Comparison of ENCODE assay signal across 17 cellular contexts in genomic region chr11:65925397-65925796, GRCh38. TPM values are rescaled to one million over a fixed set of nuclear protein-coding genes. Genes with fewer than 3 reads are reported as not detected.
DNase-seq lines count a peak whose midpoint lies in the region; ATAC-seq and TF ChIP-seq lines count a peak whose summit lies in the region.
"Had no signal": no experiment of that assay in that cellular context is flagged by ENCODE, and none has a peak within 500 bp of the region (broad histone marks: within the 10 kb centered on the region; RNA-seq: fewer than 3 reads in every experiment).

No MANE protein-coding gene starts in this region.

- peaks cover 26% of the 10 kb centered on the region for H3K36me3 Mint-ChIP-seq in activated CD8-positive, alpha-beta memory T cell treated with anti-CD3 and anti-CD28 coated beads, Interleukin-2, amount 10 ng/mL, durations not matched to agents 7 days and 5 days
- H3K36me3 Mint-ChIP-seq in CD4-positive, alpha-beta T cell (ENCODE audit: low read depth), result peaks cover 22% of the 10 kb centered on the region
- H3K36me3 Mint-ChIP-seq in activated CD4-positive, alpha-beta memory T cell treated with anti-CD3 and anti-CD28 coated beads for 36 hours, result peaks cover 11% of the 10 kb centered on the region
- peaks cover 19% of the 10 kb centered on the region for H3K36me3 Mint-ChIP-seq in nephron progenitor cell (ENCODE audit: low read depth)

- H3K4me3 Mint-ChIP-seq in activated CD8-positive, alpha-beta memory T cell treated with anti-CD3 and anti-CD28 coated beads, Interleukin-2, amount 10 ng/mL, durations not matched to agents 7 days and 5 days, result no peak overlapping the region
- peak overlapping the region; percentile 2 for H3K4me3 Mint-ChIP-seq in CD4-positive, alpha-beta T cell
- H3K4me3 Mint-ChIP-seq in activated CD4-positive, alpha-beta memory T cell treated with anti-CD3 and anti-CD28 coated beads for 36 hours, result no peak overlapping the region
- no peak overlapping the region for H3K4me3 Mint-ChIP-seq in nephron progenitor cell
- H3K4me3 Mint-ChIP-seq: CD14-positive monocyte had no signal

- H3K27ac ChIP-seq in CD4-positive, alpha-beta T cell (ENCODE audit: low read depth, low read length), result no peak overlapping the region
- H3K27ac ChIP-seq: A549 had no signal

- H3K27me3 ChIP-seq in CD4-positive, alpha-beta T cell (ENCODE audit: control insufficient read depth, insufficient read depth, low read length), result no peaks in the 10 kb centered on the region

- peaks cover 45% of the 10 kb centered on the region for H3K4me1 Mint-ChIP-seq in activated CD8-positive, alpha-beta memory T cell treated with anti-CD3 and anti-CD28 coated beads, Interleukin-2, amount 10 ng/mL, durations not matched to agents 7 days and 5 days
- H3K4me1 Mint-ChIP-seq in CD4-positive, alpha-beta T cell (ENCODE audit: low read depth), result peaks cover 40% of the 10 kb centered on the region
- H3K4me1 Mint-ChIP-seq in activated CD4-positive, alpha-beta memory T cell treated with anti-CD3 and anti-CD28 coated beads for 36 hours (ENCODE audit: low read depth), result peaks cover 33% of the 10 kb centered on the region
- peaks cover under 1% of the 10 kb centered on the region for H3K4me1 Mint-ChIP-seq in nephron progenitor cell

- POLR2A ChIA-PET in CD4-positive, alpha-beta T cell (lab: Charles Lee), result interaction anchor here (0.8 to 1.1 kb wide), 2 partner anchors 35 to 41 kb away, joined by 3 read pairs; partner anchors contain the start of gene CCDC85B
- POLR2A ChIA-PET in activated CD4-positive, alpha-beta memory T cell treated with anti-CD3 and anti-CD28 coated beads for 36 hours (lab: Charles Lee), result interaction anchor here (1.5 kb wide), 1 partner anchor 12 kb away, joined by 4 read pairs; no protein-coding TSS in a partner anchor

- no peak for ATAC-seq in activated CD8-positive, alpha-beta memory T cell treated with anti-CD3 and anti-CD28 coated beads, Interleukin-2, amount 10 ng/mL, durations not matched to agents 7 days and 5 days
- no peak for ATAC-seq in CD4-positive, alpha-beta T cell (ENCODE audit: poor library complexity)
- ATAC-seq: A549 had no signal

- no peak for DNase-seq in activated CD8-positive, alpha-beta memory T cell treated with anti-CD3 and anti-CD28 coated beads, Interleukin-2, amount 10 ng/mL, durations not matched to agents 7 days and 5 days
- no peak for DNase-seq in activated CD8-positive, alpha-beta memory T cell treated with anti-CD3 and anti-CD28 coated beads, Interleukin-2, amount 50 U/mL, for 48 hours
- no peak for DNase-seq in CD4-positive, alpha-beta T cell
- no peak for DNase-seq in activated CD4-positive, alpha-beta memory T cell treated with anti-CD3 and anti-CD28 coated beads for 36 hours
- no peak for DNase-seq in nephron progenitor cell
- DNase-seq in activated gamma-delta T cell (lab: John Stamatoyannopoulos, UW), result no peak
- DNase-seq in cerebellar nuclear complex (lab: John Stamatoyannopoulos, UW), result no peak
- DNase-seq in HuH-7.5 (ENCODE audit: low spot score), result no peak
- DNase-seq: Calu3, DMS53, NCI-H1048, NCI-H1436 treated with DMSO at 0.1 percent for 48 hours, NCI-H2081, NCI-H510A treated with DMSO at 0.1 percent for 48 hours had no signal

- CTCF ChIA-PET in activated CD8-positive, alpha-beta memory T cell treated with anti-CD3 and anti-CD28 coated beads, Interleukin-2, amount 10 ng/mL, durations not matched to agents 7 days and 5 days (lab: Charles Lee), result interaction anchor here (1.3 kb wide), 2 partner anchors 37 to 40 kb away, joined by 4 to 5 read pairs; partner anchors contain the start of gene FIBP
- CTCF ChIA-PET in CD4-positive, alpha-beta T cell (lab: Charles Lee), result interaction anchor here (0.9 kb wide), 1 partner anchor 145 kb away, joined by 3 read pairs; no protein-coding TSS in a partner anchor
- CTCF ChIA-PET in activated CD4-positive, alpha-beta memory T cell treated with anti-CD3 and anti-CD28 coated beads for 36 hours (lab: Charles Lee), result interaction anchor here (1.1 kb wide), 1 partner anchor 37 kb away, joined by 3 read pairs; no protein-coding TSS in a partner anchor

- peak overlapping the region; percentile 57 for H3K27ac Mint-ChIP-seq in activated CD8-positive, alpha-beta memory T cell treated with anti-CD3 and anti-CD28 coated beads, Interleukin-2, amount 10 ng/mL, durations not matched to agents 7 days and 5 days
- H3K27ac Mint-ChIP-seq in CD4-positive, alpha-beta T cell, result peak overlapping the region; percentile 61
- H3K27ac Mint-ChIP-seq in activated CD4-positive, alpha-beta memory T cell treated with anti-CD3 and anti-CD28 coated beads for 36 hours, result peak overlapping the region; percentile 47
- H3K27ac Mint-ChIP-seq in nephron progenitor cell, result peak overlapping the region; percentile 94

- H3K27me3 Mint-ChIP-seq in activated CD8-positive, alpha-beta memory T cell treated with anti-CD3 and anti-CD28 coated beads, Interleukin-2, amount 10 ng/mL, durations not matched to agents 7 days and 5 days, result no peaks in the 10 kb centered on the region
- H3K27me3 Mint-ChIP-seq in CD4-positive, alpha-beta T cell, result no peaks in the 10 kb centered on the region
- H3K27me3 Mint-ChIP-seq in activated CD4-positive, alpha-beta memory T cell treated with anti-CD3 and anti-CD28 coated beads for 36 hours, result no peaks in the 10 kb centered on the region
- H3K27me3 Mint-ChIP-seq in nephron progenitor cell (ENCODE audit: low read depth, poor library complexity), result peaks cover 3% of the 10 kb centered on the region

- no peaks in the 10 kb centered on the region for H3K9me3 Mint-ChIP-seq in activated CD8-positive, alpha-beta memory T cell treated with anti-CD3 and anti-CD28 coated beads, Interleukin-2, amount 10 ng/mL, durations not matched to agents 7 days and 5 days (ENCODE audit: low read depth)
- no peaks in the 10 kb centered on the region for H3K9me3 Mint-ChIP-seq in CD4-positive, alpha-beta T cell
- no peaks in the 10 kb centered on the region for H3K9me3 Mint-ChIP-seq in activated CD4-positive, alpha-beta memory T cell treated with anti-CD3 and anti-CD28 coated beads for 36 hours
- no peaks in the 10 kb centered on the region for H3K9me3 Mint-ChIP-seq in nephron progenitor cell
- H3K9me3 Mint-ChIP-seq: CD14-positive monocyte had no signal

- intact Hi-C loops in CD4-positive, alpha-beta T cell (cut with DNase I, micrococcal nuclease), result no loop called here
- intact Hi-C loops in activated CD4-positive, alpha-beta memory T cell treated with anti-CD3 and anti-CD28 coated beads for 36 hours (cut with micrococcal nuclease), result no loop called here

- H3K9me3 ChIP-seq in CD4-positive, alpha-beta T cell (ENCODE audit: control insufficient read depth, low read length), result no peaks in the 10 kb centered on the region
- H3K9me3 ChIP-seq: A549 had no signal

- no peak for TF ChIP-seq CTCF in CD4-positive, alpha-beta T cell (IDR thresholded peaks at IDR 0.05)
- TF ChIP-seq CTCF in nephron progenitor cell (IDR thresholded peaks at IDR 0.05), result no peak

RNA-seq across cellular contexts. Expression of gene DRAP1, which starts 6.2 kb away (rescaled TPM):
- total RNA-seq in activated CD8-positive, alpha-beta memory T cell treated with anti-CD3 and anti-CD28 coated beads, Interleukin-2, amount 10 ng/mL, durations not matched to agents 7 days and 5 days, result 100 to 1,000 TPM; 192 to 254 TPM
- total RNA-seq in CD4-positive, alpha-beta T cell, result 10 to 100 TPM; 58.6 to 59.1 TPM
- 100 to 1,000 TPM; 154 to 169 TPM for total RNA-seq in activated CD4-positive, alpha-beta memory T cell treated with anti-CD3 and anti-CD28 coated beads for 36 hours

RNA-seq across cellular contexts. Expression of gene C11orf68, which starts 6.5 kb away (rescaled TPM):
- total RNA-seq in activated CD8-positive, alpha-beta memory T cell treated with anti-CD3 and anti-CD28 coated beads, Interleukin-2, amount 10 ng/mL, durations not matched to agents 7 days and 5 days, result 10 to 100 TPM; 27.5 to 37.8 TPM
- 10 to 100 TPM; 13.7 to 13.8 TPM for total RNA-seq in CD4-positive, alpha-beta T cell
- 10 to 100 TPM; 22.2 to 23.6 TPM for total RNA-seq in activated CD4-positive, alpha-beta memory T cell treated with anti-CD3 and anti-CD28 coated beads for 36 hours

RNA-seq across cellular contexts. Expression of gene TSGA10IP, which starts 19.9 kb away (rescaled TPM):
- not detected for total RNA-seq in activated CD8-positive, alpha-beta memory T cell treated with anti-CD3 and anti-CD28 coated beads, Interleukin-2, amount 10 ng/mL, durations not matched to agents 7 days and 5 days
- not detected for total RNA-seq in CD4-positive, alpha-beta T cell
- total RNA-seq in activated CD4-positive, alpha-beta memory T cell treated with anti-CD3 and anti-CD28 coated beads for 36 hours, result not detected
- total RNA-seq: Calu3, MCF 10A had no signal

RNA-seq across cellular contexts. Expression of gene FOSL1, which starts 25.2 kb away (rescaled TPM):
- total RNA-seq in activated CD8-positive, alpha-beta memory T cell treated with anti-CD3 and anti-CD28 coated beads, Interleukin-2, amount 10 ng/mL, durations not matched to agents 7 days and 5 days, result 1 to 10 TPM; 2.7 to 6.0 TPM
- 1 to 10 TPM; 1.8 to 2.2 TPM for total RNA-seq in CD4-positive, alpha-beta T cell
- 10 to 100 TPM; 17.1 to 17.7 TPM for total RNA-seq in activated CD4-positive, alpha-beta memory T cell treated with anti-CD3 and anti-CD28 coated beads for 36 hours

RNA-seq across cellular contexts. Expression of gene CCDC85B, which starts 34.9 kb away (rescaled TPM):
- 10 to 100 TPM; 82.3 to 94.1 TPM for total RNA-seq in activated CD8-positive, alpha-beta memory T cell treated with anti-CD3 and anti-CD28 coated beads, Interleukin-2, amount 10 ng/mL, durations not matched to agents 7 days and 5 days
- 10 to 100 TPM; 23.1 to 25.8 TPM for total RNA-seq in CD4-positive, alpha-beta T cell
- total RNA-seq in activated CD4-positive, alpha-beta memory T cell treated with anti-CD3 and anti-CD28 coated beads for 36 hours, result 10 to 100 TPM; 40.0 to 44.4 TPM
